Comparison of ENCODE assay signal across 17 cellular contexts in the genomic region with DNA sequence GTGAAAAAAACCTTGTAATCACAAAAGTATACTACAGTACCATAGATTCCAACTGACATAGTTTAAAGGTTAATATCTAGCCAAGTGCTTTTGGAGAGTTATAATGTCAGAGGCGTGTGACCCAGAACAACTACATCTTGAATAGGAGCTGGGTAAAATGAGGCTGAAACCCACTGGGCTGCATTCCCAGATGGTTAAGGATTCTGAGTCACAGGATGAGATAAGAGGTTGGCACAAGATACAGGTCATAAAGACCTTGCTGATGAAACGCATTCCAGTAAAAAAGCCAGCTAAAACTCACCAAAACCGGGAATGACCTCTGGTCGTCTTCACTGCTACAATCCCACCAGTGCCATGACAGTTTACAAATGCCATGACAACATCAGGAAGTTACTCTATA. TPM values are rescaled to one million over a fixed set of nuclear protein-coding genes. Genes with fewer than 3 reads are reported as not detected.
DNase-seq lines count a peak whose midpoint lies in the region; ATAC-seq and TF ChIP-seq lines count a peak whose summit lies in the region.
"Had no signal": no experiment of that assay in that cellular context is flagged by ENCODE, and none has a peak within 500 bp of the region (broad histone marks: within the 10 kb centered on the region; RNA-seq: fewer than 3 reads in every experiment).

No MANE protein-coding gene starts in this region.

- ATAC-seq in Panc1: peak; percentile 62; the same call in 1 of the 2 replicates
- peak; percentile 45 for ATAC-seq in mucosa of descending colon
- no peak for ATAC-seq in GM21529 (IDR thresholded peaks at IDR 0.05; ENCODE audit: unreplicated experiment)
- ATAC-seq in HG02759 (IDR thresholded peaks at IDR 0.05; ENCODE audit: unreplicated experiment): no peak
- no peak for ATAC-seq in GM18873 (IDR thresholded peaks at IDR 0.05; ENCODE audit: low FRiP score, unreplicated experiment)
- ATAC-seq: psoas muscle; stimulated activated naive CD8-positive, alpha-beta T cell treated with anti-CD3 and anti-CD28 coated beads, Interleukin-15, Interleukin-2, amounts not matched to agents 100 U/mL and 50 U/mL, for 24 hours had no signal

- H3K9me3 ChIP-seq in Panc1 (ENCODE audit: control insufficient read depth, insufficient read depth, low read depth, low read length): no peaks in the 10 kb centered on the region
- no peaks in the 10 kb centered on the region for H3K9me3 ChIP-seq in mucosa of descending colon
- H3K9me3 ChIP-seq: BLaER1 treated with 17β-estradiol and CSF1 and Interleukin-3, amounts not matched to agents 10 nM and 100 nM; psoas muscle had no signal

- H3K4me1 ChIP-seq in Panc1 (ENCODE audit: control insufficient read depth, insufficient read depth, low read length): peaks cover 10% of the 10 kb centered on the region; the same call in 1 of the 2 replicates
- no peaks in the 10 kb centered on the region for H3K4me1 ChIP-seq in mucosa of descending colon (ENCODE audit: low read depth)

- H3K27me3 ChIP-seq in Panc1 (ENCODE audit: control insufficient read depth, insufficient read depth, low read length): no peaks in the 10 kb centered on the region
- H3K27me3 ChIP-seq: BLaER1 treated with 17β-estradiol and CSF1 and Interleukin-3, amounts not matched to agents 10 nM and 100 nM had no signal

- DNase-seq in ELR (ENCODE audit: low read depth) (peak; percentile 66), Panc1 (ENCODE audit: low read depth, low spot score) (no peak), epithelial cell of prostate (ENCODE audit: low read depth, low spot score) (no peak), mucosa of descending colon (no peak), NCI-H2029 treated with DMSO at 0.1 percent for 48 hours (lab: John Stamatoyannopoulos, UW) (no peak)
- DNase-seq: effector CD4-positive, alpha-beta T cell; MM.1S; NCI-H2227 treated with DMSO at 0.1 percent for 48 hours; psoas muscle; stimulated activated CD4-positive, alpha-beta T cell treated with anti-CD3 and anti-CD28 coated beads, Interleukin-4, amount 100 ng/mL, for 4 hours; stimulated activated naive CD8-positive, alpha-beta T cell treated with anti-CD3 and anti-CD28 coated beads, Interleukin-15, Interleukin-2, amounts not matched to agents 100 U/mL and 50 U/mL, for 24 hours had no signal

- H3K4me3 ChIP-seq in Panc1 (ENCODE audit: low read depth in 2 of 2, low read length in 2 of 2) (no peak overlapping the region), mucosa of descending colon (no peak overlapping the region)
- H3K4me3 ChIP-seq: BLaER1 treated with 17β-estradiol and CSF1 and Interleukin-3, amounts not matched to agents 10 nM and 100 nM; psoas muscle had no signal

- POLR2A ChIA-PET in Panc1 (lab: Charles Lee): no interaction called here

- TF ChIP-seq CTCF in Panc1 (IDR thresholded peaks at IDR 0.05) (no peak), mucosa of descending colon (IDR thresholded peaks at IDR 0.05) (no peak)

- intact Hi-C loops in Panc1 (cut with micrococcal nuclease; ENCODE audit: unreplicated experiment): no loop called here
- intact Hi-C loops in mucosa of descending colon (cut with DNase I, micrococcal nuclease): no loop called here

- H3K27ac ChIP-seq in Panc1 (ENCODE audit: low read length) (no peak overlapping the region), epithelial cell of prostate (peak overlapping the region; percentile 17)
- H3K27ac ChIP-seq: BLaER1 treated with 17β-estradiol and CSF1 and Interleukin-3, amounts not matched to agents 10 nM and 100 nM; psoas muscle; RWPE1; VCaP had no signal

- CTCF ChIA-PET in Panc1 (lab: Charles Lee): no interaction called here

- H3K36me3 ChIP-seq in Panc1 (ENCODE audit: control insufficient read depth, insufficient read depth, low read length): no peaks in the 10 kb centered on the region
- H3K36me3 ChIP-seq in mucosa of descending colon (ENCODE audit: low read depth): no peaks in the 10 kb centered on the region
- H3K36me3 ChIP-seq: BLaER1 treated with 17β-estradiol and CSF1 and Interleukin-3, amounts not matched to agents 10 nM and 100 nM had no signal

- BruUV-seq in Panc1 (replicated peaks; lab: Mats Ljungman, UMichigan): no TSS peak

- in situ Hi-C loops in Panc1 (cut with HindIII; ENCODE audit: low pct_unique_long_range_greater_than_20kb, low sequenced_read_pairs): no loop called here

RNA-seq across cellular contexts. Expression of a gene that starts 22.4 kb away (rescaled TPM):
- 0.90 TPM for total RNA-seq in Panc1 (2021; ENCODE audit: unreplicated experiment)
- polyA plus RNA-seq in Panc1 (2012; ENCODE audit: insufficient read length): not detected
- total RNA-seq in mucosa of descending colon: 10 to 100 TPM in 1 of 3 donors, 1 to 10 TPM in 2; 1.1 to 25.0 (median 2.4) TPM

Comparison
In these comparisons a context has a peak if more than half of its experiments do, and no peak if none do; other contexts are left out.
1. ATAC-seq: peak in Panc1 (single experiment) and mucosa of descending colon (single experiment); none in GM21529 (single experiment), HG02759 (single experiment) and GM18873 (single experiment).